Comparison of ENCODE assay signal across 13 cellular contexts in the genomic region with DNA sequence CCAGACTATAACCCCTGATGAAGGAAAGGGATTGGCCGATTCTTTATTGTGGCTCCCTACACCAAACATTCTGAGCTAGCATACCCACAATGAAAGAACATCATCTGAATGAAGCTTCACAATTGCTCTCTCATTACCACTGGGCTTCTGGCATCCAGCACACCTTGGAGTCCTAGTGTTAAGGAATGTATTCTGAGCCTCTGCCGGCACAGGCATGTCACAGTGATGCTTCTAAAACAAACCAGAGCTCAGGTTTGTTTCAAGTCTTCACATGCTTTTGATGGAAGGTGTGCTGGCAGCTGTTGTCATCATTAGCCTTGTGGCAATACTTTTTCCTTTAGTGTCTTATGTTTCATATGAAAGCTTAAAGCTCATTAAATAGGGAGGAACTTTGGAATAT.
"Had no signal": no experiment of that assay in that cellular context is flagged by ENCODE, and none has a peak within 500 bp of the region (broad histone marks: within the 10 kb centered on the region; RNA-seq: fewer than 3 reads in every experiment).

No MANE protein-coding gene starts in this region.

- FAIRE-seq: endothelial cell of umbilical vein, pancreas had no signal

- H3K79me2 ChIP-seq: hepatocyte had no signal

- H3K27ac ChIP-seq: ascending aorta, colonic mucosa, hepatocyte, pancreas, tibial artery had no signal

- H3K4me1 ChIP-seq: ascending aorta, colonic mucosa, pancreas, tibial artery had no signal

- DNase-seq: activated CD4-positive, alpha-beta T cell treated with anti-CD3 and anti-CD28 coated beads for 1 hour; activated CD4-positive, alpha-beta T cell treated with anti-CD3 and anti-CD28 coated beads, Interleukin-2, amount 50 U/mL, for 48 hours; activated effector memory CD4-positive, alpha-beta T cell treated with anti-CD3 and anti-CD28 coated beads, Interleukin-2, amount 50 U/mL, for 16 hours; activated T-cell treated with anti-CD3 and anti-CD28 coated beads, Interleukin-2, amount 50 U/mL, for 4 hours; colonic mucosa; left ventricle myocardium superior; pancreas; SW 1271; tibial artery had no signal

- ATAC-seq: activated T-cell treated with anti-CD3 and anti-CD28 coated beads, Interleukin-2, amount 50 U/mL, for 4 hours; left ventricle myocardium superior; pancreas had no signal

- H3K9me3 Mint-ChIP-seq: activated T-cell treated with anti-CD3 and anti-CD28 coated beads, Interleukin-2, amount 50 U/mL, for 4 hours had no signal

- H3K4me3 Mint-ChIP-seq: activated T-cell treated with anti-CD3 and anti-CD28 coated beads, Interleukin-2, amount 50 U/mL, for 4 hours had no signal

- H3K36me3 ChIP-seq: ascending aorta, colonic mucosa, pancreas, tibial artery had no signal

- H3K4me2 ChIP-seq: hepatocyte had no signal

- H3K9me3 ChIP-seq: ascending aorta, colonic mucosa, pancreas, tibial artery had no signal

- H3K27me3 ChIP-seq: ascending aorta, colonic mucosa, hepatocyte, pancreas, tibial artery had no signal

- H3K4me3 ChIP-seq: ascending aorta, colonic mucosa, hepatocyte, pancreas, skin epidermis, tibial artery had no signal

- H2AFZ ChIP-seq: hepatocyte had no signal
